ENCODE assay signal across 8 cellular contexts in the genomic region with DNA sequence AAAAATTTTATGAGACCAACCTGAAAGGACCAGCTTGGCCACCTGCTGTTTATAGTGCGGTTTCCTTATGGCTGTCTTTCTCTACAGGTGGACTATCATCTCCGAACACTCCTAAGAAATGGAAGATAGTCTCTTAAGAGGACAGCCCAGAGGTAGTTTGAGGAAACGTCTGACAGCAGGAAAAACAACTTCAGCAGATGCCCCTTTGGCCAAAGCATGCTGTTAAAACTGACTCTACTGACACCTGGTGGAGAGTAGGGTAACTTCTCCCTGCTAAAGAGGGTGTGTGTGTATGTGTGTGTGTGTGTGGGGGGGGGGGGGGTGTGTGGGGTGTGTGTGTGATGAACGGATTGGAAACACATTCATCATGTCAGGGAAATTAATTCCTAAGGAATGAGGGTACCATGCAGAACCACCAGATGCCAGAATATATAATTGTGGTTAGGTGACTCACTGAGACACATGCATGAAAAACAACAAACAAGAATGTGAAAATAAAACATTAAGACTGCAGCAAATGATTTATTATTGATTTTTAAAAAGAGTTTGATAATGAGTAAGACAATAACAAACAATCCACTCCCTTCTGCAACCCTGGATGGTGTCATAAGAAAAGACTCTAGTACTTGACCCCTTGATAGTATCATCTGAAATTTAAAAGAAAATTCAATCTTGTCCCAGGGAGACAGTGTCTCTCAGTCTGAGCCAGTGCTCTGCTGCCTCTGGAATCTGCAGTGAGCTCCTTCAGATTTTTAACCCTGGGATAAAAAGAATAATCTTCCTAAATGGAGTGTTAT.
DNase-seq lines count a peak whose midpoint lies in the region; TF ChIP-seq lines count a peak whose summit lies in the region.

No MANE protein-coding gene starts in this region.

- intact Hi-C loops in stomach (cut with DNase I; ENCODE audit: low total_unique reads), result no loop called here

- H3K4me3 ChIP-seq in stomach, result no peak overlapping the region

- WGBS in stomach, 5 donors, result 20 to 30% (median 27%) methylated on average over 4 of the region's 4 CpGs

- H3K36me3 ChIP-seq in stomach, result no peaks in the 10 kb centered on the region

- no peaks in the 10 kb centered on the region for H3K27me3 ChIP-seq in stomach

- in situ Hi-C loops in KBM-7 (cut with MboI; ENCODE audit: low pct_unique_long_range_greater_than_20kb, low sequenced_read_pairs), result loop anchor here (25.0 kb wide), 1 partner anchor 226 kb away; no protein-coding TSS in a partner anchor

- CTCF ChIA-PET in RWPE1 (lab: Yijun Ruan, JAX), result interaction anchor here (0.7 kb wide), 1 partner anchor 400 kb away, joined by 3 read pairs; no protein-coding TSS in a partner anchor

- DNase-seq in stimulated activated naive CD4-positive, alpha-beta T cell (lab: John Stamatoyannopoulos, UW), result peak in 5 of 6 experiments; percentile 2 to 39 (median 10)
- no peak for DNase-seq in stimulated activated naive CD4-positive, alpha-beta T cell treated with Interleukin-2 at 50 U/mL for 16 hours (lab: John Stamatoyannopoulos, UW)
- DNase-seq in GOT3 (lab: John Stamatoyannopoulos, UW) (peak; percentile 35), KBM-7 (peak; percentile 68), RWPE1 (ENCODE audit: low spot score) (peak; percentile 72), cerebellum (ENCODE audit: low spot score) (peak; percentile 15), left kidney (ENCODE audit: low read depth, low spot score) (peak; percentile 83), stomach (no peak)

- POLR2A ChIA-PET in RWPE1 (lab: Yijun Ruan, JAX; ENCODE audit: low non-redundant PET), result no interaction called here

- peaks cover 11 to 36% (median 17%) of the 10 kb centered on the region in 4 donors for H3K4me1 ChIP-seq in stomach

- TF ChIP-seq EP300 in stomach (IDR thresholded peaks at IDR 0.05), result no peak

- TF ChIP-seq POLR2A in stomach (IDR thresholded peaks at IDR 0.05), result no peak

- TF ChIP-seq CTCF in RWPE1 (conservative IDR thresholded peaks at IDR 0.05; ENCODE audit: low read depth), result peak; percentile 67
- TF ChIP-seq CTCF in stomach (IDR thresholded peaks at IDR 0.05), result peak in 5 of 7 experiments; percentile 38 to 74 (median 55)

- H3K27ac ChIP-seq in RWPE1 (no peak overlapping the region), stomach (peak overlapping the region in 4 of 5 donors; percentile 13 to 62 (median 24))

- H3K9me3 ChIP-seq in stomach, result no peaks in the 10 kb centered on the region

Comparison
In these comparisons a context has a peak if more than half of its experiments do, and no peak if none do; other contexts are left out.
1. DNase-seq: peak in stimulated activated naive CD4-positive, alpha-beta T cell (5 of 6), GOT3 (single experiment), KBM-7 (single experiment), RWPE1 (single experiment), cerebellum (single experiment) and left kidney (single experiment); none in stimulated activated naive CD4-positive, alpha-beta T cell treated with Interleukin-2 at 50 U/mL for 16 hours (single experiment) and stomach (single experiment).